In genomic region chr12:26239508-26240328, GRCh38 we compare ENCODE assay signal across 1 cellular context.
TF ChIP-seq lines count a peak whose summit lies in the region.

No MANE protein-coding gene starts in this region.

TF ChIP-seq in HepG2, 621 proteins besides CTCF, POLR2A, EP300 and RAD21 (continued from another document and continues in another):
- TF ChIP-seq ZNF609 (CRISPR knock-in tag; IDR thresholded peaks at IDR 0.05; ENCODE audit: borderline replicate concordance) (0 out of 2 replicates have a peak, but pooled peaks have one; percentile 25), SMYD3 (CRISPR knock-in tag; IDR thresholded peaks at IDR 0.05) (no peak), ZBTB14 (CRISPR knock-in tag; IDR thresholded peaks at IDR 0.05) (no peak), GATAD2A (CRISPR knock-in tag; IDR thresholded peaks at IDR 0.05) (peak; percentile 74; the same call in 1 of the 2 replicates), HOXA3 (CRISPR knock-in tag; IDR thresholded peaks at IDR 0.05) (no peak), RFX5 (IDR thresholded peaks at IDR 0.05; ENCODE audit: low read depth, low read length) (no peak), RXRB (CRISPR knock-in tag; IDR thresholded peaks at IDR 0.05; ENCODE audit: borderline replicate concordance) (peak; percentile 35; the same call in 1 of the 2 replicates), E2F2 (CRISPR knock-in tag; IDR thresholded peaks at IDR 0.05; ENCODE audit: borderline replicate concordance) (no peak), KLF11 (CRISPR knock-in tag; IDR thresholded peaks at IDR 0.05) (no peak), MIER3 (CRISPR knock-in tag; IDR thresholded peaks at IDR 0.05; ENCODE audit: borderline replicate concordance) (no peak), CEBPZ (IDR thresholded peaks at IDR 0.05; ENCODE audit: low read length) (no peak), ZBTB38 (CRISPR knock-in tag; IDR thresholded peaks at IDR 0.05) (no peak), ZNF281 (CRISPR knock-in tag; IDR thresholded peaks at IDR 0.05; ENCODE audit: borderline replicate concordance) (peak; percentile 13; the same call in 1 of the 2 replicates), ZBTB8A (CRISPR knock-in tag; IDR thresholded peaks at IDR 0.05; ENCODE audit: borderline replicate concordance, low read depth) (no peak), ZNF513 (CRISPR knock-in tag; conservative IDR thresholded peaks at IDR 0.05) (no peak), TBX2 (CRISPR knock-in tag; IDR thresholded peaks at IDR 0.05; ENCODE audit: borderline replicate concordance) (peak; percentile 46; the same call in 1 of the 2 replicates), MTF1 (CRISPR knock-in tag; IDR thresholded peaks at IDR 0.05) (no peak), AGO1 (IDR thresholded peaks at IDR 0.05; ENCODE audit: low read depth, low read length, poor library complexity, severe bottlenecking) (no peak), ZNF264 (CRISPR knock-in tag; IDR thresholded peaks at IDR 0.05) (no peak), FOXJ3 (CRISPR knock-in tag; IDR thresholded peaks at IDR 0.05; ENCODE audit: borderline replicate concordance) (no peak), ZMAT3 (CRISPR knock-in tag; conservative IDR thresholded peaks at IDR 0.05) (no peak), PATZ1 (CRISPR knock-in tag; IDR thresholded peaks at IDR 0.05) (peak; percentile 45; the same call in 1 of the 2 replicates), AGO2 (optimal IDR thresholded peaks at IDR 0.05; ENCODE audit: low read depth, low read length) (no peak), ZFP36L1 (CRISPR knock-in tag; IDR thresholded peaks at IDR 0.05) (no peak), EZH2 (conservative IDR thresholded peaks at IDR 0.05; ENCODE audit: low read depth, low read length) (no peak), ZGPAT (CRISPR knock-in tag; IDR thresholded peaks at IDR 0.05) (peak; percentile 66; the same call in 1 of the 2 replicates), ZNF772 (CRISPR knock-in tag; IDR thresholded peaks at IDR 0.05) (no peak), FOXA1 (IDR thresholded peaks at IDR 0.05) (no peak), FOXA1 (CRISPR knock-in tag; IDR thresholded peaks at IDR 0.05) (peak; percentile 19; the same call in 1 of the 2 replicates), ZSCAN22 (CRISPR knock-in tag; IDR thresholded peaks at IDR 0.05) (no peak), ZNF7 (CRISPR knock-in tag; IDR thresholded peaks at IDR 0.05) (no peak), MAFF (IDR thresholded peaks at IDR 0.05; ENCODE audit: low read depth, low read length) (no peak), ZNF75D (CRISPR knock-in tag; IDR thresholded peaks at IDR 0.05; ENCODE audit: borderline replicate concordance) (no peak), DRAP1 (CRISPR knock-in tag; IDR thresholded peaks at IDR 0.05) (no peak), ELF3 (CRISPR knock-in tag; IDR thresholded peaks at IDR 0.05) (no peak), ZNF790 (CRISPR knock-in tag; IDR thresholded peaks at IDR 0.05; ENCODE audit: borderline replicate concordance) (no peak), CC2D1A (CRISPR knock-in tag; IDR thresholded peaks at IDR 0.05) (no peak), ZNF256 (CRISPR knock-in tag; conservative IDR thresholded peaks at IDR 0.05) (no peak), ATF6 (CRISPR knock-in tag; conservative IDR thresholded peaks at IDR 0.05) (no peak), NFKBIZ (CRISPR knock-in tag; IDR thresholded peaks at IDR 0.05) (no peak)
